ENCODE assay signal across 14 cellular contexts in genomic region chr22:49667236-49667635, GRCh38.
DNase-seq lines count a peak whose midpoint lies in the region; ATAC-seq and TF ChIP-seq lines count a peak whose summit lies in the region.
"Had no signal": no experiment of that assay in that cellular context is flagged by ENCODE, and none has a peak within 500 bp of the region (broad histone marks: within the 10 kb centered on the region; RNA-seq: fewer than 3 reads in every experiment).

No MANE protein-coding gene starts in this region.

- H3K4me1 Mint-ChIP-seq in central memory CD8-positive, alpha-beta T cell: peaks cover 19% of the 10 kb centered on the region
- H3K4me1 Mint-ChIP-seq in natural killer cell: peaks cover 19 to 31% of the 10 kb centered on the region in 2 donors
- no peaks in the 10 kb centered on the region for H3K4me1 Mint-ChIP-seq in glutamatergic neuron (ENCODE audit: low read depth, unreplicated experiment)

- no peak for ATAC-seq in central memory CD8-positive, alpha-beta T cell (replicated peaks; ENCODE audit: extremely low read depth, poor library complexity, severe bottlenecking)
- ATAC-seq in natural killer cell: peak; percentile 23 to 38 (median 35)
- no peak for ATAC-seq in activated CD4-positive, CD25-positive, alpha-beta regulatory T cell treated with anti-CD3 and anti-CD28 coated beads, Interleukin-2, amount 50 U/mL, for 24 hours
- ATAC-seq: Panc1 had no signal

- H3K9me2 ChIP-seq in DOHH2 (replicated peaks; ENCODE audit: control insufficient read depth, low read length): no peaks in the 10 kb centered on the region

- peak overlapping the region; percentile 71 to 93 (median 85) for H3K4me2 ChIP-seq in BLaER1 treated with 17β-estradiol and CSF1 and Interleukin-3, amounts not matched to agents 10 nM and 100 nM
- H3K4me2 ChIP-seq in DOHH2 (ENCODE audit: low read length): peak overlapping the region; percentile 72

- DNase-seq in central memory CD8-positive, alpha-beta T cell (ENCODE audit: low spot score in 2 of 2): no peak
- DNase-seq in natural killer cell (peak; percentile 18), glutamatergic neuron (no peak), amygdala (lab: John Stamatoyannopoulos, UW) (no peak)
- DNase-seq: Caco-2; cerebellar nuclear complex; MM.1S; NCI-H446; stimulated activated CD4-positive, alpha-beta T cell treated with anti-CD3 and anti-CD28 coated beads, Interleukin-12 subunit alpha, Interleukin-12 subunit beta, amount 100 ng/mL, for 4 hours; stimulated activated CD8-positive, alpha-beta memory T cell treated with anti-CD3 and anti-CD28 coated beads, Interleukin-4, amount 100 ng/mL, for 48 hours had no signal

- no peaks in the 10 kb centered on the region for H3K79me2 ChIP-seq in DOHH2 (ENCODE audit: control insufficient read depth, low read length)

- H3K27ac Mint-ChIP-seq in central memory CD8-positive, alpha-beta T cell (ENCODE audit: low read depth): peak overlapping the region; percentile 74
- H3K27ac Mint-ChIP-seq in natural killer cell: peak overlapping the region; percentile 81 to 82
- no peak overlapping the region for H3K27ac Mint-ChIP-seq in glutamatergic neuron (ENCODE audit: unreplicated experiment)

- H3K27ac ChIP-seq in BLaER1 treated with 17β-estradiol and CSF1 and Interleukin-3, amounts not matched to agents 10 nM and 100 nM: peak overlapping the region in 10 of 11 experiments; percentile 43 to 83 (median 60); a peak in 18 of 22 replicates
- H3K27ac ChIP-seq in DOHH2 (ENCODE audit: low read depth, low read length): peak overlapping the region; percentile 82

- H3K4me3 ChIP-seq in BLaER1 treated with 17β-estradiol and CSF1 and Interleukin-3, amounts not matched to agents 10 nM and 100 nM: peak overlapping the region in 6 of 10 experiments; percentile 0 to 46 (median 33); a peak in 7 of 20 replicates
- H3K4me3 ChIP-seq in DOHH2 (ENCODE audit: low read length): peak overlapping the region; percentile 55

- H3K9me3 ChIP-seq in BLaER1 treated with 17β-estradiol and CSF1 and Interleukin-3, amounts not matched to agents 10 nM and 100 nM (replicated peaks in 1 of 11): peaks cover 17 to 30% (median 24%) of the 10 kb centered on the region in 11 experiments
- H3K9me3 ChIP-seq in DOHH2 (ENCODE audit: control insufficient read depth, insufficient read depth, low read length): peaks cover 14% of the 10 kb centered on the region; the same call in 1 of the 2 replicates
- H3K9me3 ChIP-seq: Caco-2 had no signal

- intact Hi-C loops in natural killer cell (cut with micrococcal nuclease): no loop called here

- TF ChIP-seq CTCF in DOHH2 (IDR thresholded peaks at IDR 0.05; ENCODE audit: low read depth, low read length, poor library complexity, severe bottlenecking) (no peak), natural killer cell (IDR thresholded peaks at IDR 0.05) (no peak), glutamatergic neuron (IDR thresholded peaks at IDR 0.05; ENCODE audit: partially characterized antibody, unreplicated experiment) (no peak)

- H3K9me3 Mint-ChIP-seq in central memory CD8-positive, alpha-beta T cell: no peaks in the 10 kb centered on the region
- H3K9me3 Mint-ChIP-seq in natural killer cell: no peaks in the 10 kb centered on the region
- H3K9me3 Mint-ChIP-seq in glutamatergic neuron (ENCODE audit: unreplicated experiment): peaks cover 36% of the 10 kb centered on the region

- H3K36me3 ChIP-seq in BLaER1 treated with 17β-estradiol and CSF1 and Interleukin-3, amounts not matched to agents 10 nM and 100 nM: peaks cover 0 to 7% (median 0%) of the 10 kb centered on the region in 11 experiments; a peak in 2 of 22 replicates
- no peaks in the 10 kb centered on the region for H3K36me3 ChIP-seq in DOHH2 (ENCODE audit: control insufficient read depth, low read length)

- peaks cover 24% of the 10 kb centered on the region for H3K27me3 Mint-ChIP-seq in central memory CD8-positive, alpha-beta T cell
- peaks cover 9 to 10% of the 10 kb centered on the region in 2 donors for H3K27me3 Mint-ChIP-seq in natural killer cell (ENCODE audit: low read depth in 2 of 2)
- peaks cover 10% of the 10 kb centered on the region for H3K27me3 Mint-ChIP-seq in glutamatergic neuron (ENCODE audit: unreplicated experiment)

- H3K36me3 Mint-ChIP-seq in central memory CD8-positive, alpha-beta T cell (ENCODE audit: insufficient read depth): peaks cover 5% of the 10 kb centered on the region
- H3K36me3 Mint-ChIP-seq in natural killer cell (no peaks in the 10 kb centered on the region), glutamatergic neuron (ENCODE audit: unreplicated experiment) (peaks cover 15% of the 10 kb centered on the region)

- peak overlapping the region; percentile 46 for H3K4me3 Mint-ChIP-seq in central memory CD8-positive, alpha-beta T cell
- H3K4me3 Mint-ChIP-seq in natural killer cell: peak overlapping the region; percentile 88
- H3K4me3 Mint-ChIP-seq in glutamatergic neuron (ENCODE audit: unreplicated experiment): no peak overlapping the region

- peaks cover 44 to 70% (median 63%) of the 10 kb centered on the region in 10 experiments for H3K4me1 ChIP-seq in BLaER1 treated with 17β-estradiol and CSF1 and Interleukin-3, amounts not matched to agents 10 nM and 100 nM
- peaks cover 24% of the 10 kb centered on the region for H3K4me1 ChIP-seq in DOHH2 (ENCODE audit: control insufficient read depth, low read length)
- H3K4me1 ChIP-seq: Caco-2 had no signal

- H3K9ac ChIP-seq in BLaER1 treated with 17β-estradiol and CSF1 and Interleukin-3, amounts not matched to agents 10 nM and 100 nM: peak overlapping the region in 6 of 11 experiments; percentile 42 to 71 (median 62); a peak in 12 of 22 replicates

- H3K27me3 ChIP-seq in BLaER1 treated with 17β-estradiol and CSF1 and Interleukin-3, amounts not matched to agents 10 nM and 100 nM: peaks cover 31 to 40% (median 35%) of the 10 kb centered on the region in 11 experiments
- peaks cover 7% of the 10 kb centered on the region for H3K27me3 ChIP-seq in DOHH2 (ENCODE audit: control insufficient read depth, low read length)

- H4K20me1 ChIP-seq in BLaER1 treated with 17β-estradiol and CSF1 and Interleukin-3, amounts not matched to agents 10 nM and 100 nM: no peaks in the 10 kb centered on the region
- no peaks in the 10 kb centered on the region for H4K20me1 ChIP-seq in DOHH2 (ENCODE audit: control insufficient read depth, insufficient read depth, low read depth, low read length)

- peaks cover 3% of the 10 kb centered on the region for H3F3A ChIP-seq in DOHH2 (ENCODE audit: control insufficient read depth, insufficient read depth)

Comparison
In these comparisons a context has a peak if more than half of its experiments do, and no peak if none do; other contexts are left out.
1. ATAC-seq: peak in natural killer cell (3 of 3); none in central memory CD8-positive, alpha-beta T cell (single experiment) and activated CD4-positive, CD25-positive, alpha-beta regulatory T cell treated with anti-CD3 and anti-CD28 coated beads, Interleukin-2, amount 50 U/mL, for 24 hours (0 of 2).